In the genomic region with DNA sequence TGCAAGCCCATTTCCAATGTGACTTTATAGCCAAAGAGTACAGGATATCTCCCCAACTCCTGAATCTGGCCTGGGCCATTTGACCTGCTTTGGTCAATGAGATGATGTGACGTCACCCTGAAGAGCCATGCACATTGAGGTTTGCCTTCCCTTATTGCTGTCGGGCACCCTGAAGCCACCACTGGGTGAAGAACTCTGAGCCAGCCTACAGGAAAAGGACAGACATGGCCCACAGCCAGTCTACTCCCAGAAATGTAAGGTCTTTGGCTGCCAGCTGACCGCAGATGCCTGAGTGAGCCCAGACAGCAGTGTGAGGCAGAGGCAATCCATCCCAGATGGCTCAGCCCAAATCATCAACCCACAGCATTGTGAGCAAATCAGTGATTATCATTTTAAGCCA, we compare ENCODE assay signal across 15 cellular contexts. TPM values are rescaled to one million over a fixed set of nuclear protein-coding genes. Genes with fewer than 3 reads are reported as not detected.
DNase-seq lines count a peak whose midpoint lies in the region; ATAC-seq and TF ChIP-seq lines count a peak whose summit lies in the region.
"Had no signal": no experiment of that assay in that cellular context is flagged by ENCODE, and none has a peak within 500 bp of the region (broad histone marks: within the 10 kb centered on the region; RNA-seq: fewer than 3 reads in every experiment).

No MANE protein-coding gene starts in this region.

- DNase-seq in AG08396 (ENCODE audit: low spot score) (peak; percentile 57), NCI-H446 (lab: John Stamatoyannopoulos, UW) (peak; percentile 27 to 76), fibroblast of pulmonary artery (ENCODE audit: low read depth) (peak; percentile 3), myocyte (ENCODE audit: low read depth) (peak; percentile 2), NOMO-1 treated with DMSO at 0.1 percent for 48 hours (lab: John Stamatoyannopoulos, UW; ENCODE audit: unreplicated experiment) (no peak)
- DNase-seq: activated T-cell treated with anti-CD3 and anti-CD28 coated beads, Interleukin-2, amount 50 U/mL, for 24 hours; DND-41; MM.1S; natural killer cell; NCI-H2227 treated with DMSO at 0.1 percent for 48 hours; spleen had no signal

- no peak for TF ChIP-seq CTCF in fibroblast of pulmonary artery (IDR thresholded peaks at IDR 0.05; ENCODE audit: low read length, missing control alignments)

- no peak overlapping the region for H3K4me3 ChIP-seq in fibroblast of pulmonary artery (replicated peaks; ENCODE audit: low read depth, low read length)
- H3K4me3 ChIP-seq: breast epithelium, spleen had no signal

- no peak for ATAC-seq in GM18861 (IDR thresholded peaks at IDR 0.05; ENCODE audit: unreplicated experiment)
- no peak for ATAC-seq in GM21423 (IDR thresholded peaks at IDR 0.05; ENCODE audit: unreplicated experiment)
- ATAC-seq in HG03439 (IDR thresholded peaks at IDR 0.05; ENCODE audit: unreplicated experiment) = no peak
- ATAC-seq: natural killer cell had no signal

RNA-seq across cellular contexts. Expression of a gene that starts 3.7 kb away (rescaled TPM):
- total RNA-seq in myocyte = not detected in 2 replicates
- polyA plus RNA-seq in myocyte (2012) = not detected
- total RNA-seq: natural killer cell had no signal
